Comparison of ENCODE assay signal across 8 cellular contexts in the genomic region with DNA sequence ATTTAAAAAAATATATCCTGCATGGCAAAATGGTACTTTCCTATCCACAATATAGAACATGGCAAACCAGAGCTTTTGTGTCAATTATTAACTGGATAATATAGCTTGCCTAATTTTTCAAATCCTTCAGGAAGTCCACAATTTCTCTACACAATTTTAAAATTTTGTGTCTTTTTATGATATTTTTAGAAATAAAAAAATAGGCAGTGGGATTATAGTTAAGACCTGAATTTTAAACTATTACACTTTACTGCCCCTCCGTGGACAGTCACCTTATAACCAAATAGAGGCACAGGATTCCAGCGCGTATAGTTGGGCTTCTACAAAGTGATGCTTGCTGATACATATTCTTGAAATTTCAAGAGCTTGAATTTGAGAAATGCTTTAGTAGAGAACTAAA. TPM values are rescaled to one million over a fixed set of nuclear protein-coding genes. Genes with fewer than 3 reads are reported as not detected.
A peak's percentile ranks its signal among the peaks of the same experiment; 100 is the strongest.
DNase-seq lines count a peak whose midpoint lies in the region; TF ChIP-seq lines count a peak whose summit lies in the region.

No MANE protein-coding gene starts in this region.

- intact Hi-C loops in adrenal gland (cut with DNase I): loop anchor here (5.0 to 10.0 kb wide), 2 partner anchors 507 to 520 kb away; no protein-coding TSS in a partner anchor

- no peak overlapping the region for H3K27ac ChIP-seq in adrenal gland
- H3K27ac ChIP-seq in suprapubic skin: no peak overlapping the region

- 0 to 6% (median 2%) methylated on average over 3 of the region's 3 CpGs for WGBS in adrenal gland, 4 donors
- 9% methylated on average over 3 of the region's 3 CpGs for WGBS in suprapubic skin

- H3K4me1 ChIP-seq in adrenal gland (replicated peaks in 1 of 2) (peaks cover 0 to 11% of the 10 kb centered on the region in 2 donors), suprapubic skin (peaks cover 18% of the 10 kb centered on the region)

- DNase-seq in AG09309 (ENCODE audit: low read depth): no peak
- DNase-seq in NCI-H748 (lab: John Stamatoyannopoulos, UW; ENCODE audit: unreplicated experiment): peak; percentile 42
- peak in 6 of 7 donors; percentile 21 to 63 (median 40) for DNase-seq in adrenal gland
- peak; percentile 48 for DNase-seq in iPS-NIHi7 (ENCODE audit: extremely low spot score)
- DNase-seq in stimulated activated CD4-positive, alpha-beta T cell treated with anti-CD3 and anti-CD28 coated beads, Interleukin-4, amount 100 ng/mL, for 24 hours: peak; percentile 46
- no peak for DNase-seq in suprapubic skin (ENCODE audit: low spot score in 2 of 2)
- DNase-seq in GDM1 (lab: John Stamatoyannopoulos, UW): no peak

- TF ChIP-seq POLR2A in adrenal gland (IDR thresholded peaks at IDR 0.05): no peak
- TF ChIP-seq POLR2A in suprapubic skin (IDR thresholded peaks at IDR 0.05): no peak

- H3K36me3 ChIP-seq in adrenal gland (replicated peaks in 1 of 2): no peaks in the 10 kb centered on the region
- H3K36me3 ChIP-seq in suprapubic skin: no peaks in the 10 kb centered on the region

- TF ChIP-seq EP300 in suprapubic skin (IDR thresholded peaks at IDR 0.05): no peak

- H3K4me3 ChIP-seq in AG09309 (ENCODE audit: control insufficient read depth, low read depth, low read length) (no peak overlapping the region), adrenal gland (no peak overlapping the region), suprapubic skin (no peak overlapping the region)

- TF ChIP-seq CTCF in AG09309 (IDR thresholded peaks at IDR 0.05; ENCODE audit: control insufficient read depth, insufficient read depth, low read depth, low read length, missing control alignments) (peak; percentile 55), GM12872 (IDR thresholded peaks at IDR 0.05; ENCODE audit: insufficient read depth, low read depth, low read length) (peak; percentile 37; the same call in 2 of the 3 replicates), adrenal gland (IDR thresholded peaks at IDR 0.05) (peak; percentile 24 to 59 (median 42)), suprapubic skin (IDR thresholded peaks at IDR 0.05) (peak in 1 of 2 donors; percentile 9)

- peaks cover 0 to 7% (median 0%) of the 10 kb centered on the region in 3 donors for H3K9me3 ChIP-seq in adrenal gland (replicated peaks in 1 of 3)
- H3K9me3 ChIP-seq in suprapubic skin: no peaks in the 10 kb centered on the region

- H3K27me3 ChIP-seq in adrenal gland (no peaks in the 10 kb centered on the region), suprapubic skin (no peaks in the 10 kb centered on the region)

RNA-seq across cellular contexts. Expression of a gene that starts 2.1 kb away (rescaled TPM):
- total RNA-seq in adrenal gland (10 to 100 TPM in 1 of 8 donors, under 1 TPM in 5, not detected in 2; 0.11 to 28.9 (median 0.74) TPM), suprapubic skin (10 to 100 TPM in 1 of 4 donors, 1 to 10 TPM in 1, under 1 TPM in 2; 0.25 to 19.0 (median 0.68) TPM)
- polyA plus RNA-seq in adrenal gland: under 1 TPM; 0.08 to 0.22 (median 0.13) TPM

Comparison
In these comparisons a context has a peak if more than half of its experiments do, and no peak if none do; other contexts are left out.
1. DNase-seq: peak in NCI-H748 (single experiment), adrenal gland (6 of 7), iPS-NIHi7 (single experiment) and stimulated activated CD4-positive, alpha-beta T cell treated with anti-CD3 and anti-CD28 coated beads, Interleukin-4, amount 100 ng/mL, for 24 hours (single experiment); none in AG09309 (single experiment), suprapubic skin (0 of 2) and GDM1 (single experiment).